ENCODE assay signal across 1 cellular context in the genomic region with DNA sequence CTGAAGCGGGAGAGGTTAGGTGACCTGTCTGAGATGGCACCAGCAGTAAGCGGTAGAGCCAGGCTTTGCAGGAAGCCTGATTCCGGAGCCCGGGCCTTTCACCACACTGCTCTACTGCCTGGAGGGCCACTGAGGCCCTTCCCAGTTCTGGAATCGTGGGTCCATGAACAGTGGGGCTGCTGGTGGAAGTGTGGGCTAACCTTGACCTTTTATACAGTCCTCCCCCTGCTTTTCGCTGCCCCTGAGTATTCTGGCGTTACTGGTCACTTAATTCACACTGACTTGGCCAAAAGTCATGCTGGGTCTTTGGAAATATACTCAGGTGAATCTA.
TF ChIP-seq lines count a peak whose summit lies in the region.

No MANE protein-coding gene starts in this region.

TF ChIP-seq in HepG2, 621 proteins besides CTCF, POLR2A, EP300 and RAD21:
- TF ChIP-seq ZSCAN29 (CRISPR knock-in tag; conservative IDR thresholded peaks at IDR 0.05) (no peak), ZNF160 (CRISPR knock-in tag; IDR thresholded peaks at IDR 0.05) (no peak), SNAPC2 (CRISPR knock-in tag; IDR thresholded peaks at IDR 0.05) (no peak), NBN (conservative IDR thresholded peaks at IDR 0.05) (no peak), CEBPG (CRISPR knock-in tag; IDR thresholded peaks at IDR 0.05) (no peak), ZNF780A (CRISPR knock-in tag; IDR thresholded peaks at IDR 0.05) (no peak), HMGA1 (CRISPR knock-in tag; conservative IDR thresholded peaks at IDR 0.05) (no peak), REPIN1 (CRISPR knock-in tag; IDR thresholded peaks at IDR 0.05; ENCODE audit: borderline replicate concordance, low read depth) (no peak), IKZF1 (IDR thresholded peaks at IDR 0.05) (no peak), CHCHD3 (CRISPR knock-in tag; IDR thresholded peaks at IDR 0.05) (no peak), NFRKB (IDR thresholded peaks at IDR 0.05) (no peak), ZNF563 (CRISPR knock-in tag; IDR thresholded peaks at IDR 0.05) (no peak), HES4 (CRISPR knock-in tag; IDR thresholded peaks at IDR 0.05; ENCODE audit: borderline replicate concordance) (no peak), TRIM24 (CRISPR knock-in tag; IDR thresholded peaks at IDR 0.05) (no peak), SOX13 (IDR thresholded peaks at IDR 0.05) (no peak), SOX13 (CRISPR knock-in tag; conservative IDR thresholded peaks at IDR 0.05 in 1 of 2, IDR thresholded peaks at IDR 0.05 in 1 of 2) (no peak), ZNF790 (CRISPR knock-in tag; IDR thresholded peaks at IDR 0.05; ENCODE audit: borderline replicate concordance) (no peak), ZNF883 (CRISPR knock-in tag; IDR thresholded peaks at IDR 0.05; ENCODE audit: not compliant biosample characterization) (no peak), TEAD3 (CRISPR knock-in tag; optimal IDR thresholded peaks at IDR 0.05; ENCODE audit: borderline replicate concordance) (no peak)
- TF ChIP-seq, protein P1, sequence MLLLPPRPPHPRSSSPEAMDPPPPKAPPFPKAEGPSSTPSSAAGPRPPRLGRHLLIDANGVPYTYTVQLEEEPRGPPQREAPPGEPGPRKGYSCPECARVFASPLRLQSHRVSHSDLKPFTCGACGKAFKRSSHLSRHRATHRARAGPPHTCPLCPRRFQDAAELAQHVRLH (CRISPR knock-in tag; IDR thresholded peaks at IDR 0.05; ENCODE audit: borderline replicate concordance, low read depth) = no peak
- TF ChIP-seq, protein P2, sequence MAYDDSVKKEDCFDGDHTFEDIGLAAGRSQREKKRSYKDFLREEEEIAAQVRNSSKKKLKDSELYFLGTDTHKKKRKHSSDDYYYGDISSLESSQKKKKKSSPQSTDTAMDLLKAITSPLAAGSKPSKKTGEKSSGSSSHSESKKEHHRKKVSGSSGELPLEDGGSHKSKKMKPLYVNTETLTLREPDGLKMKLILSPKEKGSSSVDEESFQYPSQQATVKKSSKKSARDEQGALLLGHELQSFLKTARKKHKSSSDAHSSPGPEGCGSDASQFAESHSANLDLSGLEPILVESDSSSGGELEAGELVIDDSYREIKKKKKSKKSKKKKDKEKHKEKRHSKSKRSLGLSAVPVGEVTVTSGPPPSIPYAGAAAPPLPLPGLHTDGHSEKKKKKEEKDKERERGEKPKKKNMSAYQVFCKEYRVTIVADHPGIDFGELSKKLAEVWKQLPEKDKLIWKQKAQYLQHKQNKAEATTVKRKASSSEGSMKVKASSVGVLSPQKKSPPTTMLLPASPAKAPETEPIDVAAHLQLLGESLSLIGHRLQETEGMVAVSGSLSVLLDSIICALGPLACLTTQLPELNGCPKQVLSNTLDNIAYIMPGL (CRISPR knock-in tag; IDR thresholded peaks at IDR 0.05; ENCODE audit: borderline replicate concordance in 1 of 2, low read depth in 1 of 2) = no peak
